ENCODE assay signal across 21 cellular contexts in the genomic region with DNA sequence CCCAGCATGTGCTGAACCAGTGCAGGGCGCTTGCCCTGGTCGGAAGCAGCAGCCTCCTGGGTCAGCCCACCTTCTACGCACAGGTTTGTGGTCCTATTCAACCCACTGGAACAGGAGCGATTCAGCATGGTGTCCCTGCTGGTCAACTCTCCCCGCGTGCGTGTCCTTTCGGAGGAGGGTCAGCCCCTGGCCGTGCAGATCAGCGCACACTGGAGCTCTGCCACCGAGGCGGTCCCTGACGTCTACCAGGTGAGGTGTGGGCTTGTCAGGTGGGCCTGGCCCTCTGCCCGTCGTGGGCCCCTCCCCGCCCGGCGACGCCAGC. TPM values are rescaled to one million over a fixed set of nuclear protein-coding genes. Genes with fewer than 3 reads are reported as not detected.
A peak's percentile ranks its signal among the peaks of the same experiment; 100 is the strongest.
DNase-seq lines count a peak whose midpoint lies in the region; ATAC-seq, FAIRE-seq and TF ChIP-seq lines count a peak whose summit lies in the region.
"Had no signal": no experiment of that assay in that cellular context is flagged by ENCODE, and none has a peak within 500 bp of the region (broad histone marks: within the 10 kb centered on the region; RNA-seq: fewer than 3 reads in every experiment).

No MANE protein-coding gene starts in this region.

- no peak overlapping the region for H3K4ac ChIP-seq in neuronal stem cell (ENCODE audit: low read length)

- intact Hi-C loops in left ventricle myocardium superior (cut with micrococcal nuclease), result no loop called here
- intact Hi-C loops in heart right ventricle (cut with DNase I), result no loop called here
- intact Hi-C loops in sciatic nerve (cut with DNase I), result no loop called here

- H2BK5ac ChIP-seq in neuronal stem cell (ENCODE audit: low read length), result peak overlapping the region; percentile 13

- no peak overlapping the region for H3K14ac ChIP-seq in neuronal stem cell (ENCODE audit: low read length)

- no peak overlapping the region for H2BK12ac ChIP-seq in neuronal stem cell (ENCODE audit: low read length)

- H3K4me1 ChIP-seq in heart right ventricle (peaks cover 0 to 47% (median 38%) of the 10 kb centered on the region in 9 donors), neuronal stem cell (ENCODE audit: control insufficient read depth in 2 of 2, insufficient read depth in 1 of 2, low read depth in 1 of 2, low read length in 2 of 2) (no peaks in the 10 kb centered on the region)

- H2AFZ ChIP-seq in neuronal stem cell (ENCODE audit: low read length), result no peak overlapping the region

- no peaks in the 10 kb centered on the region for H3K9me3 ChIP-seq in heart right ventricle
- no peaks in the 10 kb centered on the region for H3K9me3 ChIP-seq in neuronal stem cell (replicated peaks in 1 of 2; ENCODE audit: control insufficient read depth in 2 of 2, insufficient read depth in 1 of 2, low read depth in 1 of 2, low read length in 2 of 2)
- H3K9me3 ChIP-seq: BLaER1 had no signal

- H2BK120ac ChIP-seq in neuronal stem cell (ENCODE audit: low read depth, low read length), result no peak overlapping the region

- ATAC-seq in left ventricle myocardium superior (no peak), heart right ventricle (no peak), sciatic nerve (no peak), GM21423 (IDR thresholded peaks at IDR 0.05; ENCODE audit: unreplicated experiment) (no peak)
- ATAC-seq: HCT116 had no signal

- no peaks in the 10 kb centered on the region for H3K27me3 ChIP-seq in heart right ventricle
- H3K27me3 ChIP-seq in bronchial epithelial cell (ENCODE audit: control insufficient read depth, insufficient read depth, low read length), result no peaks in the 10 kb centered on the region
- no peaks in the 10 kb centered on the region for H3K27me3 ChIP-seq in neuronal stem cell (ENCODE audit: control insufficient read depth in 3 of 3, insufficient read depth in 3 of 3, low read depth in 1 of 3, low read length in 3 of 3)
- H3K27me3 ChIP-seq: BLaER1 had no signal

- no peak overlapping the region for H3K27ac ChIP-seq in heart right ventricle
- H3K27ac ChIP-seq in neuronal stem cell (replicated peaks; ENCODE audit: low read length), result no peak overlapping the region
- H3K27ac ChIP-seq: BLaER1 had no signal

- no peak overlapping the region for H2BK15ac ChIP-seq in neuronal stem cell (ENCODE audit: low read length)

- H4K8ac ChIP-seq in neuronal stem cell (ENCODE audit: low read depth, low read length), result no peak overlapping the region

- DNase-seq in left ventricle myocardium superior, result peak; percentile 23
- no peak for DNase-seq in heart right ventricle
- DNase-seq in bronchial epithelial cell (ENCODE audit: low read depth), result no peak
- DNase-seq in neuronal stem cell (ENCODE audit: low spot score), result no peak
- DNase-seq in sciatic nerve (ENCODE audit: low spot score), result peak; percentile 60
- no peak for DNase-seq in effector CD4-positive, alpha-beta T cell
- no peak for DNase-seq in T1000 (lab: John Stamatoyannopoulos, UW)
- DNase-seq: 8988T; CD4-positive, alpha-beta memory T cell; DMS153; DMS79; GDM1; GOT3; H7; HFFc6 had no signal

- no peaks in the 10 kb centered on the region for H3K79me1 ChIP-seq in neuronal stem cell (ENCODE audit: low read depth, low read length)

- no peak overlapping the region for H2AK5ac ChIP-seq in neuronal stem cell (ENCODE audit: low read depth, low read length)

- H3K18ac ChIP-seq in neuronal stem cell (ENCODE audit: low read length), result no peak overlapping the region

- no peak overlapping the region for H3K4me2 ChIP-seq in neuronal stem cell (ENCODE audit: insufficient read depth, low read length, poor library complexity, severe bottlenecking)
- H3K4me2 ChIP-seq: BLaER1 had no signal

- H3K36me3 ChIP-seq in heart right ventricle (peaks cover 0 to 100% (median 77%) of the 10 kb centered on the region in 9 donors), bronchial epithelial cell (ENCODE audit: control insufficient read depth, insufficient read depth, low read length) (peaks cover 35% of the 10 kb centered on the region), neuronal stem cell (replicated peaks in 1 of 2; ENCODE audit: control insufficient read depth in 2 of 2, insufficient read depth in 2 of 2, low read length in 2 of 2) (peaks cover 58 to 94% of the 10 kb centered on the region in 2 donors)

- 90 to 92% methylated on average over 19 of the region's 19 CpGs for WGBS in heart right ventricle, 2 donors
- WGBS in neuronal stem cell (ENCODE audit: extremely low coverage in 2 of 2, insufficient read length in 2 of 2, insufficient replicate concordance in 1 of 2), 2 donors, result no CpG with 5 or more reads among the region's 19 CpGs

- H3K9ac ChIP-seq in neuronal stem cell (ENCODE audit: low read depth, low read length, poor library complexity), result peak overlapping the region; percentile 44
- H3K9ac ChIP-seq: BLaER1 had no signal

- H3K4me3 ChIP-seq in heart right ventricle (no peak overlapping the region), bronchial epithelial cell (ENCODE audit: low read depth, low read length) (no peak overlapping the region), neuronal stem cell (ENCODE audit: low read length in 2 of 2) (no peak overlapping the region)
- H3K4me3 ChIP-seq: BLaER1 had no signal

- H4K91ac ChIP-seq in neuronal stem cell (ENCODE audit: low read depth, low read length, poor library complexity), result no peak overlapping the region

- H3K23ac ChIP-seq in neuronal stem cell (ENCODE audit: low read depth, low read length, poor library complexity), result peak overlapping the region; percentile 20

- FAIRE-seq in bronchial epithelial cell (lab: Jason Lieb, UNC), result peak; percentile 43
- FAIRE-seq: GM12892, GM18507, HTR-8/SVneo had no signal

- TF ChIP-seq CTCF in heart right ventricle (IDR thresholded peaks at IDR 0.05) (no peak), bronchial epithelial cell (IDR thresholded peaks at IDR 0.05; ENCODE audit: insufficient read depth, low read length, severe bottlenecking) (no peak)

RNA-seq across cellular contexts. Expression of gene MAN2A2, which starts 8.2 kb away (rescaled TPM):
- total RNA-seq in left ventricle myocardium superior (146 TPM), heart right ventricle (100 to 1,000 TPM in 4 of 10 donors, 10 to 100 TPM in 6; 78.3 to 157 (median 98.1) TPM), bronchial epithelial cell (8.4 and 12.3 TPM in 2 replicates), sciatic nerve (150 TPM)
- polyA plus RNA-seq in heart right ventricle, result 10 to 100 TPM; 24.8 to 84.5 TPM
- polyA plus RNA-seq in neuronal stem cell (2013, experiment 1 of 2), result 41.6 TPM
- polyA plus RNA-seq in neuronal stem cell (2013, experiment 2 of 2), result 37.8 TPM

RNA-seq across cellular contexts. Expression of gene HDDC3, which starts 21.1 kb away (rescaled TPM):
- total RNA-seq in left ventricle myocardium superior (15.0 TPM), heart right ventricle (10 to 100 TPM; 10.7 to 18.2 (median 14.6) TPM), bronchial epithelial cell (28.5 and 37.6 TPM in 2 replicates), sciatic nerve (12.7 TPM)
- 10 to 100 TPM; 15.3 to 18.0 TPM for polyA plus RNA-seq in heart right ventricle
- polyA plus RNA-seq in neuronal stem cell (2013, experiment 1 of 2), result 17.1 TPM
- polyA plus RNA-seq in neuronal stem cell (2013, experiment 2 of 2), result 16.8 TPM

RNA-seq across cellular contexts. Expression of gene UNC45A, which starts 23.8 kb away (rescaled TPM):
- total RNA-seq in left ventricle myocardium superior (24.4 TPM), heart right ventricle (10 to 100 TPM; 19.2 to 28.0 (median 24.7) TPM), bronchial epithelial cell (64.8 and 105 TPM in 2 replicates), sciatic nerve (56.8 TPM)
- 10 to 100 TPM; 26.0 to 26.4 TPM for polyA plus RNA-seq in heart right ventricle
- polyA plus RNA-seq in neuronal stem cell (2013, experiment 1 of 2), result 29.4 TPM
- polyA plus RNA-seq in neuronal stem cell (2013, experiment 2 of 2), result 28.4 TPM

RNA-seq across cellular contexts. Expression of gene FES, which starts 27.0 kb away (rescaled TPM):
- total RNA-seq in left ventricle myocardium superior (15.4 TPM), heart right ventricle (10 to 100 TPM in 8 of 10 donors, 1 to 10 TPM in 2; 8.6 to 27.7 (median 11.5) TPM), bronchial epithelial cell (2.6 and 3.2 TPM in 2 replicates), sciatic nerve (44.8 TPM)
- polyA plus RNA-seq in heart right ventricle, result 10 to 100 TPM; 17.7 to 23.3 TPM
- polyA plus RNA-seq in neuronal stem cell (2013, experiment 1 of 2), result 2.6 TPM
- 2.3 TPM for polyA plus RNA-seq in neuronal stem cell (2013, experiment 2 of 2)
- polyA plus RNA-seq: CD4-positive, alpha-beta memory T cell had no signal

RNA-seq across cellular contexts. Expression of gene FURIN, which starts 42.9 kb away (rescaled TPM):
- total RNA-seq in left ventricle myocardium superior, result 49.9 TPM
- 10 to 100 TPM; 35.1 to 82.5 (median 40.9) TPM for total RNA-seq in heart right ventricle
- polyA plus RNA-seq in heart right ventricle, result 10 to 100 TPM; 29.5 to 77.1 TPM
- 32.1 and 49.9 TPM in 2 replicates for total RNA-seq in bronchial epithelial cell
- polyA plus RNA-seq in neuronal stem cell (2013, experiment 1 of 2), result 19.3 TPM
- polyA plus RNA-seq in neuronal stem cell (2013, experiment 2 of 2), result 19.0 TPM
- 51.6 TPM for total RNA-seq in sciatic nerve

Comparison
In these comparisons a context has a peak if more than half of its experiments do, and no peak if none do; other contexts are left out.
1. DNase-seq: peak in left ventricle myocardium superior (single experiment) and sciatic nerve (single experiment); none in heart right ventricle (0 of 2), bronchial epithelial cell (single experiment), neuronal stem cell (single experiment), effector CD4-positive, alpha-beta T cell (single experiment) and T1000 (single experiment).